In the genomic region with DNA sequence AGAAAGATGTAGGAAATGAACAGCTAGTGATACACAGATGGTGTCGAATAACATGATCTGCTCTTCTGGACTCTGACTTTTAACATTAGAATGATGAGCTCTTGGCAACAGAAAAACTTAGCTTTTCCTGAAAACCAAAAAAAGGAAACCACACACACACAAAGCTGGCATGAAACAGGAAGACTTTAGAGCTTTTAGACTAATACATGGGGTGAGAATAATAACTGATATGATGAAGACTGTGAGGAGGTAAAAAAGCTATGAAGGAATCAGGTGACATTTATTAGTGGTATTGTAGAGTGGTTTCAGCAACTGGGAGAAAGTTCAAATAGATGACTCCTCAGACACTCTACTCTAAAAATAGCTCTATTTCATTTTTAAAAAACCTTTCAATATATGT, we compare ENCODE assay signal across 18 cellular contexts.
DNase-seq lines count a peak whose midpoint lies in the region; ATAC-seq and TF ChIP-seq lines count a peak whose summit lies in the region.
"Had no signal": no experiment of that assay in that cellular context is flagged by ENCODE, and none has a peak within 500 bp of the region (broad histone marks: within the 10 kb centered on the region; RNA-seq: fewer than 3 reads in every experiment).

No MANE protein-coding gene starts in this region.

- ATAC-seq in IMR-90 (ENCODE audit: low read depth): no peak
- ATAC-seq: activated naive CD8-positive, alpha-beta T cell treated with anti-CD3 and anti-CD28 coated beads, Interleukin-2, amount 50 U/mL, for 24 hours; naive thymus-derived CD4-positive, alpha-beta T cell had no signal

- H4K5ac ChIP-seq in IMR-90 (ENCODE audit: low read depth, low read length): no peak overlapping the region

- dilution Hi-C loops in IMR-90 (cut with HindIII; ENCODE audit: low sequenced_read_pairs, unreplicated experiment): no loop called here

- no peak for TF ChIP-seq RAD21 in IMR-90 (IDR thresholded peaks at IDR 0.05; ENCODE audit: low read length)

- no peak overlapping the region for H4K8ac ChIP-seq in IMR-90 (ENCODE audit: low read depth in 2 of 2, low read length in 2 of 2)

- H3K27me3 ChIP-seq in IMR-90 (ENCODE audit: control insufficient read depth, insufficient read depth, low read length): no peaks in the 10 kb centered on the region
- no peaks in the 10 kb centered on the region for H3K27me3 ChIP-seq in brain microvascular endothelial cell (replicated peaks)
- H3K27me3 ChIP-seq: thyroid gland had no signal

- H3K4ac ChIP-seq in IMR-90 (ENCODE audit: low read depth, low read length): no peak overlapping the region

- no peak overlapping the region for H3K9ac ChIP-seq in IMR-90 (ENCODE audit: low read depth, low read length)

- H2BK15ac ChIP-seq in IMR-90 (ENCODE audit: low read depth, low read length): no peak overlapping the region

- no peaks in the 10 kb centered on the region for H3K9me3 ChIP-seq in IMR-90 (ENCODE audit: control insufficient read depth, insufficient read depth, low read length)
- H3K9me3 ChIP-seq: thyroid gland had no signal

- H3K18ac ChIP-seq in IMR-90 (ENCODE audit: low read depth, low read length): no peak overlapping the region

- H3K23ac ChIP-seq in IMR-90 (ENCODE audit: low read depth, low read length): no peak overlapping the region

- H4K20me1 ChIP-seq in IMR-90 (ENCODE audit: insufficient read depth, low read length): peaks cover 3% of the 10 kb centered on the region; the same call in 1 of the 2 replicates

- H3K9me1 ChIP-seq in IMR-90 (ENCODE audit: insufficient read depth, low read length): peaks cover 4% of the 10 kb centered on the region; the same call in 1 of the 2 replicates

- no CpG with 5 or more reads among the region's 1 CpG for WGBS in IMR-90 (ENCODE audit: extremely low coverage in 2 of 2, insufficient read length in 1 of 2), 2 experiments

- no peaks in the 10 kb centered on the region for H3K79me1 ChIP-seq in IMR-90 (ENCODE audit: low read depth in 1 of 2, low read length in 2 of 2)

- peak overlapping the region; percentile 88 for H3K4me2 ChIP-seq in IMR-90 (ENCODE audit: low read depth, low read length)

- no peak for TF ChIP-seq CTCF in AG10803 (conservative IDR thresholded peaks at IDR 0.05; ENCODE audit: low read length)
- TF ChIP-seq CTCF in IMR-90 (conservative IDR thresholded peaks at IDR 0.05; ENCODE audit: low read depth, low read length): no peak
- no peak for TF ChIP-seq CTCF in brain microvascular endothelial cell (IDR thresholded peaks at IDR 0.05; ENCODE audit: low read depth, low read length, missing control alignments)

- H2AK5ac ChIP-seq in IMR-90 (ENCODE audit: low read depth, low read length): no peak overlapping the region

- no peak overlapping the region for H3K4me3 ChIP-seq in AG10803 (ENCODE audit: low read length)
- no peak overlapping the region for H3K4me3 ChIP-seq in IMR-90 (ENCODE audit: insufficient read depth, low read depth, low read length)
- no peak overlapping the region for H3K4me3 ChIP-seq in brain microvascular endothelial cell (ENCODE audit: low read depth, low read length)
- H3K4me3 ChIP-seq: thyroid gland had no signal

- H2AFZ ChIP-seq in IMR-90 (replicated peaks; ENCODE audit: low read length, poor library complexity): no peak overlapping the region

- CTCF ChIA-PET in IMR-90 (lab: Yijun Ruan, JAX): no interaction called here

- H3K36me3 ChIP-seq in IMR-90 (ENCODE audit: control insufficient read depth, insufficient read depth, low read length): no peaks in the 10 kb centered on the region; the same call in 1 of the 2 replicates
- no peaks in the 10 kb centered on the region for H3K36me3 ChIP-seq in brain microvascular endothelial cell (replicated peaks)
- H3K36me3 ChIP-seq: thyroid gland had no signal

- DNase-seq in AG10803 (ENCODE audit: low read depth): peak; percentile 60
- peak; percentile 50 for DNase-seq in IMR-90
- no peak for DNase-seq in brain microvascular endothelial cell
- peak; percentile 57 to 79 for DNase-seq in lung microvascular endothelial cell (ENCODE audit: low read depth in 2 of 2)
- DNase-seq in globus pallidus (ENCODE audit: low spot score): no peak
- DNase-seq in C1 segment of cervical spinal cord (lab: John Stamatoyannopoulos, UW): no peak
- no peak for DNase-seq in SK-N-DZ (ENCODE audit: low spot score)
- no peak for DNase-seq in T-helper 9 cell
- DNase-seq: activated CD4-positive, alpha-beta T cell treated with anti-CD3 and anti-CD28 coated beads, Interleukin-2, amount 50 U/mL, for 48 hours; activated naive CD8-positive, alpha-beta T cell treated with anti-CD3 and anti-CD28 coated beads, Interleukin-2, amount 50 U/mL, for 24 hours; activated T-cell treated with anti-CD3 and anti-CD28 coated beads, Interleukin-2, amount 50 U/mL, for 48 hours; erythroblast; naive thymus-derived CD4-positive, alpha-beta T cell; NCI-H1048; NCI-H2171; NK-92 treated with Interleukin-12 subunit alpha and Interleukin-12 subunit beta, amount 100 ng/mL, for 24 hours; stimulated activated CD4-positive, alpha-beta T cell treated with anti-CD3 and anti-CD28 coated beads, Interleukin-2, amount 100 ng/mL, for 24 hours; thyroid gland had no signal

- H2BK5ac ChIP-seq in IMR-90 (ENCODE audit: low read depth, low read length, poor library complexity, severe bottlenecking): peak overlapping the region; percentile 79

- BruUV-seq in IMR-90 (replicated peaks; lab: Mats Ljungman, UMichigan): no TSS peak

- H3K4me1 ChIP-seq in IMR-90 (ENCODE audit: control insufficient read depth, insufficient read depth, low read length): peaks cover 10% of the 10 kb centered on the region; the same call in 1 of the 2 replicates

- H2BK120ac ChIP-seq in IMR-90 (ENCODE audit: low read depth, low read length): no peak overlapping the region

- H2AK9ac ChIP-seq in IMR-90 (replicated peaks; ENCODE audit: low read depth, low read length, poor library complexity): no peak overlapping the region

- no peak overlapping the region for H4K91ac ChIP-seq in IMR-90 (ENCODE audit: insufficient read depth, low read depth, low read length)

- no peak overlapping the region for H3K14ac ChIP-seq in IMR-90 (replicated peaks; ENCODE audit: low read depth, low read length)

- 0 out of 2 replicates have a peak overlapping the region, but pooled peaks have one; percentile 1 for H2BK20ac ChIP-seq in IMR-90 (ENCODE audit: low read depth, low read length)

- no peak for TF ChIP-seq POLR2A in IMR-90 (IDR thresholded peaks at IDR 0.05; ENCODE audit: low read depth, low read length)

- H3K27ac ChIP-seq in IMR-90 (ENCODE audit: insufficient read depth, low read length): no peak overlapping the region
- H3K27ac ChIP-seq in brain microvascular endothelial cell: peak overlapping the region; percentile 48
- H3K27ac ChIP-seq: thyroid gland had no signal

- H3K56ac ChIP-seq in IMR-90 (ENCODE audit: extremely low read depth, insufficient read depth, low read length): no peak overlapping the region

- in situ Hi-C loops in IMR-90 (cut with MboI; ENCODE audit: low sequenced_read_pairs) (no loop called here), brain microvascular endothelial cell (cut with HindIII; ENCODE audit: low pct_ligation_motif_present, low sequenced_read_pairs) (no loop called here)

- intact Hi-C loops in IMR-90 (cut with micrococcal nuclease): no loop called here

- POLR2A ChIA-PET in IMR-90 (lab: Charles Lee; ENCODE audit: unreplicated experiment): interaction anchor here (0.5 kb wide), 1 partner anchor 530 kb away, joined by 5 read pairs; no protein-coding TSS in a partner anchor

TF ChIP-seq in IMR-90, 13 proteins besides CTCF, POLR2A, EP300 and RAD21:
- TF ChIP-seq RCOR1 (IDR thresholded peaks at IDR 0.05; ENCODE audit: insufficient replicate concordance, low read length) (no peak), RFX5 (IDR thresholded peaks at IDR 0.05; ENCODE audit: low read depth, low read length) (no peak), CHD1 (IDR thresholded peaks at IDR 0.05; ENCODE audit: low read depth, low read length) (no peak), MAFK (IDR thresholded peaks at IDR 0.05; ENCODE audit: low read depth, low read length) (no peak), BHLHE40 (IDR thresholded peaks at IDR 0.05; ENCODE audit: low read depth, low read length) (no peak), MAZ (IDR thresholded peaks at IDR 0.05; ENCODE audit: borderline replicate concordance, low read depth, low read length) (no peak), FOS (IDR thresholded peaks at IDR 0.05; ENCODE audit: low read depth, low read length) (no peak), NFE2L2 (IDR thresholded peaks at IDR 0.05; ENCODE audit: low read depth, low read length) (no peak), CEBPB (IDR thresholded peaks at IDR 0.05; ENCODE audit: low read depth, low read length) (no peak), MXI1 (IDR thresholded peaks at IDR 0.05; ENCODE audit: borderline replicate concordance, low read depth, low read length) (no peak), SMC3 (IDR thresholded peaks at IDR 0.05; ENCODE audit: low read depth, low read length) (no peak)
- TF ChIP-seq, protein P1, sequence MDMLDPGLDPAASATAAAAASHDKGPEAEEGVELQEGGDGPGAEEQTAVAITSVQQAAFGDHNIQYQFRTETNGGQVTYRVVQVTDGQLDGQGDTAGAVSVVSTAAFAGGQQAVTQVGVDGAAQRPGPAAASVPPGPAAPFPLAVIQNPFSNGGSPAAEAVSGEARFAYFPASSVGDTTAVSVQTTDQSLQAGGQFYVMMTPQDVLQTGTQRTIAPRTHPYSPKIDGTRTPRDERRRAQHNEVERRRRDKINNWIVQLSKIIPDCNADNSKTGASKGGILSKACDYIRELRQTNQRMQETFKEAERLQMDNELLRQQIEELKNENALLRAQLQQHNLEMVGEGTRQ (IDR thresholded peaks at IDR 0.05; ENCODE audit: low read depth, low read length): no peak
- TF ChIP-seq, protein P2, sequence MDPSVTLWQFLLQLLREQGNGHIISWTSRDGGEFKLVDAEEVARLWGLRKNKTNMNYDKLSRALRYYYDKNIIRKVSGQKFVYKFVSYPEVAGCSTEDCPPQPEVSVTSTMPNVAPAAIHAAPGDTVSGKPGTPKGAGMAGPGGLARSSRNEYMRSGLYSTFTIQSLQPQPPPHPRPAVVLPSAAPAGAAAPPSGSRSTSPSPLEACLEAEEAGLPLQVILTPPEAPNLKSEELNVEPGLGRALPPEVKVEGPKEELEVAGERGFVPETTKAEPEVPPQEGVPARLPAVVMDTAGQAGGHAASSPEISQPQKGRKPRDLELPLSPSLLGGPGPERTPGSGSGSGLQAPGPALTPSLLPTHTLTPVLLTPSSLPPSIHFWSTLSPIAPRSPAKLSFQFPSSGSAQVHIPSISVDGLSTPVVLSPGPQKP (IDR thresholded peaks at IDR 0.05; ENCODE audit: borderline replicate concordance, low read depth, low read length): no peak
TF ChIP-seq in IMR-90: peak in this region for 0.

Comparison
In these comparisons a context has a peak if more than half of its experiments do, and no peak if none do; other contexts are left out.
1. DNase-seq: peak in AG10803 (single experiment), IMR-90 (single experiment) and lung microvascular endothelial cell (2 of 2); none in brain microvascular endothelial cell (single experiment), globus pallidus (single experiment), C1 segment of cervical spinal cord (0 of 14), SK-N-DZ (single experiment) and T-helper 9 cell (single experiment).